ENCODE assay signal across 23 cellular contexts in genomic region chr18:49619792-49620191, GRCh38. TPM values are rescaled to one million over a fixed set of nuclear protein-coding genes. Genes with fewer than 3 reads are reported as not detected.
DNase-seq lines count a peak whose midpoint lies in the region; ATAC-seq and TF ChIP-seq lines count a peak whose summit lies in the region.
"Had no signal": no experiment of that assay in that cellular context is flagged by ENCODE, and none has a peak within 500 bp of the region (broad histone marks: within the 10 kb centered on the region; RNA-seq: fewer than 3 reads in every experiment).

No MANE protein-coding gene starts in this region.

- no peaks in the 10 kb centered on the region for H4K20me1 ChIP-seq in mammary epithelial cell (ENCODE audit: insufficient read depth, low read length)

- no peak overlapping the region for H3K4me3 ChIP-seq in mammary epithelial cell (replicated peaks in 1 of 3; ENCODE audit: insufficient read depth in 1 of 3, low read depth in 2 of 3, low read length in 3 of 3)
- no peak overlapping the region for H3K4me3 ChIP-seq in breast epithelium
- no peak overlapping the region for H3K4me3 ChIP-seq in adipocyte (ENCODE audit: low read length)
- H3K4me3 ChIP-seq: cardiac muscle cell, dorsolateral prefrontal cortex, esophagus squamous epithelium, ovary, sigmoid colon, tibial nerve had no signal

- no peaks in the 10 kb centered on the region for H3K79me2 ChIP-seq in mammary epithelial cell (ENCODE audit: insufficient read depth, low read length)

- peak; percentile 69 for DNase-seq in mammary epithelial cell
- DNase-seq in breast epithelium (ENCODE audit: low spot score in 2 of 2) = no peak
- DNase-seq in adipocyte (ENCODE audit: low read depth) = peak; percentile 30
- DNase-seq in islet precursor cell = peak; percentile 90
- no peak for DNase-seq in GDM1 (lab: John Stamatoyannopoulos, UW)
- no peak for DNase-seq in ecto neural progenitor cell (ENCODE audit: low spot score)
- no peak for DNase-seq in GM13977 (ENCODE audit: low spot score)
- no peak for DNase-seq in left lobe of liver (ENCODE audit: low spot score)
- DNase-seq: activated CD4-positive, alpha-beta T cell treated with anti-CD3 and anti-CD28 coated beads for 36 hours; DMS53; dorsolateral prefrontal cortex; esophagus squamous epithelium; glutamatergic neuron; left ventricle myocardium superior; NCI-H2081; NCI-H524 treated with DMSO at 0.1 percent for 48 hours; ovary; sigmoid colon; stimulated activated naive B cell treated with anti-CD40 and anti-IgM and Interleukin-4, amounts not matched to agents 10 μg/mL and 1 μg/mL and 100 μg/mL, for 72 hours; SW 1271 had no signal

- H3K27me3 ChIP-seq in mammary epithelial cell (ENCODE audit: insufficient read depth, low read length) (no peaks in the 10 kb centered on the region), breast epithelium (no peaks in the 10 kb centered on the region), adipocyte (replicated peaks; ENCODE audit: control insufficient read depth, insufficient read depth, low read length) (peaks cover 7% of the 10 kb centered on the region)
- H3K27me3 ChIP-seq: cardiac muscle cell, ovary, sigmoid colon, tibial nerve had no signal

- no peak for TF ChIP-seq POLR2A in breast epithelium (IDR thresholded peaks at IDR 0.05)

- H2AFZ ChIP-seq in mammary epithelial cell (ENCODE audit: low read depth, low read length) = no peak overlapping the region

- H3K36me3 ChIP-seq in mammary epithelial cell (ENCODE audit: insufficient read depth, low read length) (no peaks in the 10 kb centered on the region), breast epithelium (no peaks in the 10 kb centered on the region), adipocyte (ENCODE audit: control insufficient read depth, insufficient read depth, low read length, severe bottlenecking) (no peaks in the 10 kb centered on the region)
- H3K36me3 ChIP-seq: cardiac muscle cell, esophagus squamous epithelium, ovary, sigmoid colon, tibial nerve had no signal

- dilution Hi-C loops in mammary epithelial cell (cut with HindIII; ENCODE audit: low sequenced_read_pairs) = loop anchor here (5.0 kb wide), 1 partner anchor 62 kb away; no protein-coding TSS in a partner anchor

- no peak for TF ChIP-seq CTCF in mammary epithelial cell (conservative IDR thresholded peaks at IDR 0.05 in 1 of 2, IDR thresholded peaks at IDR 0.05 in 1 of 2; ENCODE audit: extremely low read depth in 1 of 2, insufficient read depth in 1 of 2, low read depth in 1 of 2, low read length in 2 of 2)
- no peak for TF ChIP-seq CTCF in breast epithelium (IDR thresholded peaks at IDR 0.05)
- no peak for TF ChIP-seq CTCF in GM13977 (IDR thresholded peaks at IDR 0.05; ENCODE audit: extremely low read depth, insufficient read depth, missing control alignments)

- BruUV-seq in mammary epithelial cell (replicated peaks; lab: Mats Ljungman, UMichigan) = no TSS peak

- H3K9ac ChIP-seq in mammary epithelial cell (ENCODE audit: insufficient read depth, low read length) (no peak overlapping the region), adipocyte (ENCODE audit: low read length) (no peak overlapping the region)

- H3K4me1 ChIP-seq in mammary epithelial cell (ENCODE audit: insufficient read depth, low read length) (peaks cover 10% of the 10 kb centered on the region), breast epithelium (no peaks in the 10 kb centered on the region), adipocyte (ENCODE audit: control insufficient read depth, insufficient read depth, low read length) (peaks cover 16% of the 10 kb centered on the region)

- no peaks in the 10 kb centered on the region for H3K9me3 ChIP-seq in mammary epithelial cell (replicated peaks; ENCODE audit: insufficient read depth, low read length)
- H3K9me3 ChIP-seq in breast epithelium = no peaks in the 10 kb centered on the region
- H3K9me3 ChIP-seq in adipocyte (ENCODE audit: control insufficient read depth, low read length) = no peaks in the 10 kb centered on the region
- H3K9me3 ChIP-seq: esophagus squamous epithelium, ovary, sigmoid colon, tibial nerve had no signal

- WGBS in mammary epithelial cell (ENCODE audit: low coverage, missing lambda C conversion rate) = 22% methylated on average over 6 of the region's 6 CpGs

- CTCF ChIA-PET in mammary epithelial cell (lab: Charles Lee; ENCODE audit: low non-redundant PET) = no interaction called here

- intact Hi-C loops in mammary epithelial cell (cut with micrococcal nuclease) (no loop called here), breast epithelium (cut with DNase I; ENCODE audit: low total_unique reads) (no loop called here)

- H3K27ac ChIP-seq in mammary epithelial cell (ENCODE audit: insufficient read depth, low read depth, low read length) (no peak overlapping the region), breast epithelium (no peak overlapping the region)
- H3K27ac ChIP-seq: cardiac muscle cell, dorsolateral prefrontal cortex, esophagus squamous epithelium, ovary, tibial nerve had no signal

- ATAC-seq in left lobe of liver = no peak
- ATAC-seq: activated CD4-positive, alpha-beta T cell treated with anti-CD3 and anti-CD28 coated beads for 36 hours; left ventricle myocardium superior; stimulated activated naive B cell treated with anti-CD40 and anti-IgM and Interleukin-4, amounts not matched to agents 10 μg/mL and 1 μg/mL and 100 μg/mL, for 72 hours had no signal

- in situ Hi-C loops in mammary epithelial cell (cut with MboI; ENCODE audit: low sequenced_read_pairs in 2 of 2) = no loop called here
- in situ Hi-C loops in GM13977 (cut with MboI; ENCODE audit: low pct_unique_long_range_greater_than_20kb, low sequenced_read_pairs, unreplicated experiment) = no loop called here

- no peak overlapping the region for H3K4me2 ChIP-seq in mammary epithelial cell (ENCODE audit: insufficient read depth, low read depth, low read length)

RNA-seq across cellular contexts. Expression of gene LIPG, which starts 57.9 kb away (rescaled TPM):
- total RNA-seq in mammary epithelial cell (100 to 1,000 TPM in 1 of 2 donors, 10 to 100 TPM in 1; 78.8 to 153 TPM), breast epithelium (1 to 10 TPM in 1 of 3 donors, under 1 TPM in 2; 0.16 to 1.6 (median 0.44) TPM), left lobe of liver (89.4 TPM)
- 45.5 TPM for polyA plus RNA-seq in mammary epithelial cell
- polyA minus RNA-seq in mammary epithelial cell = 64.0 TPM
- total RNA-seq: left ventricle myocardium superior had no signal
- polyA plus RNA-seq: CD14-positive monocyte had no signal

Comparison
In these comparisons a context has a peak if more than half of its experiments do, and no peak if none do; other contexts are left out.
1. DNase-seq: peak in mammary epithelial cell (single experiment), adipocyte (single experiment) and islet precursor cell (single experiment); none in breast epithelium (0 of 2), GDM1 (single experiment), ecto neural progenitor cell (single experiment), GM13977 (single experiment) and left lobe of liver (single experiment).
2. RNA of gene LIPG, which starts 57.9 kb away (total RNA-seq): 78.8 to 153 TPM in mammary epithelial cell and 89.4 TPM in left lobe of liver (single experiment); 0.16 to 1.6 TPM in breast epithelium; every median in the first group is over 10 times any median in the second.